In genomic region chr16:71645450-71645849, GRCh38 we compare ENCODE assay signal across 9 cellular contexts. TPM values are rescaled to one million over a fixed set of nuclear protein-coding genes. Genes with fewer than 3 reads are reported as not detected.
A peak's percentile ranks its signal among the peaks of the same experiment; 100 is the strongest.
DNase-seq lines count a peak whose midpoint lies in the region; ATAC-seq, FAIRE-seq and TF ChIP-seq lines count a peak whose summit lies in the region.
"Had no signal": no experiment of that assay in that cellular context is flagged by ENCODE, and none has a peak within 500 bp of the region (broad histone marks: within the 10 kb centered on the region; RNA-seq: fewer than 3 reads in every experiment).

No MANE protein-coding gene starts in this region.

- DNase-seq in COLO668 (lab: John Stamatoyannopoulos, UW; ENCODE audit: unreplicated experiment) (peak; percentile 44), H54 (ENCODE audit: insufficient read length, low spot score) (no peak), Panc1 (ENCODE audit: low read depth, low spot score) (peak; percentile 22), foreskin fibroblast (peak in 1 of 2 donors; percentile 30), KG1 (lab: John Stamatoyannopoulos, UW) (no peak), caudate nucleus (lab: John Stamatoyannopoulos, UW) (no peak)

- H3K27ac ChIP-seq in Panc1 (ENCODE audit: low read length): no peak overlapping the region
- no peak overlapping the region for H3K27ac ChIP-seq in caudate nucleus (ENCODE audit: low read depth, low read length)

- peaks cover 3% of the 10 kb centered on the region; the same call in 1 of the 2 replicates for H3K36me3 ChIP-seq in Panc1 (ENCODE audit: control insufficient read depth, insufficient read depth, low read length)

- in situ Hi-C loops in Panc1 (cut with HindIII; ENCODE audit: low pct_unique_long_range_greater_than_20kb, low sequenced_read_pairs): no loop called here

- peak; percentile 81 for ATAC-seq in Panc1
- no peak for ATAC-seq in HG02970 (IDR thresholded peaks at IDR 0.05; ENCODE audit: low FRiP score, unreplicated experiment)
- no peak for ATAC-seq in GM18907 (IDR thresholded peaks at IDR 0.05; ENCODE audit: unreplicated experiment)

- H3K27me3 ChIP-seq in Panc1 (ENCODE audit: control insufficient read depth, insufficient read depth, low read length): no peaks in the 10 kb centered on the region

- peak; percentile 80 for FAIRE-seq in H54 (lab: Jason Lieb, UNC)

- no TSS peak for BruUV-seq in Panc1 (replicated peaks; lab: Mats Ljungman, UMichigan)

- no peak for TF ChIP-seq POLR2A in H54 (IDR thresholded peaks at IDR 0.05; ENCODE audit: low read depth, low read length)

- no peak overlapping the region for H3K4me3 ChIP-seq in Panc1 (ENCODE audit: low read depth in 2 of 2, low read length in 2 of 2)
- no peak overlapping the region for H3K4me3 ChIP-seq in foreskin fibroblast (ENCODE audit: low read depth in 1 of 2, low read length in 2 of 2)

- no peaks in the 10 kb centered on the region for H3K4me1 ChIP-seq in Panc1 (ENCODE audit: control insufficient read depth, insufficient read depth, low read length)

- H3K9me3 ChIP-seq in Panc1 (ENCODE audit: control insufficient read depth, insufficient read depth, low read depth, low read length): no peaks in the 10 kb centered on the region

- intact Hi-C loops in Panc1 (cut with micrococcal nuclease; ENCODE audit: unreplicated experiment): no loop called here

- CTCF ChIA-PET in Panc1 (lab: Charles Lee): no interaction called here

- POLR2A ChIA-PET in Panc1 (lab: Charles Lee): no interaction called here

- peak; percentile 66 for TF ChIP-seq CTCF in Panc1 (IDR thresholded peaks at IDR 0.05)
- TF ChIP-seq CTCF in foreskin fibroblast (IDR thresholded peaks at IDR 0.05; ENCODE audit: low read depth, low read length): peak; percentile 26

RNA-seq across cellular contexts. Expression of gene MARVELD3, which starts 19.5 kb away (rescaled TPM):
- total RNA-seq in Panc1 (2021; ENCODE audit: unreplicated experiment): 0.08 TPM
- polyA plus RNA-seq in Panc1 (2012; ENCODE audit: insufficient read length): 0.19 TPM
- polyA plus RNA-seq: IgD-negative memory B cell had no signal

Comparison
In these comparisons a context has a peak if more than half of its experiments do, and no peak if none do; other contexts are left out.
1. DNase-seq: peak in COLO668 (single experiment) and Panc1 (single experiment); none in H54 (single experiment), KG1 (single experiment) and caudate nucleus (0 of 61).